ENCODE assay signal across 8 cellular contexts in genomic region chr2:144517825-144518699, GRCh38. TPM values are rescaled to one million over a fixed set of nuclear protein-coding genes. Genes with fewer than 3 reads are reported as not detected.
A peak's percentile ranks its signal among the peaks of the same experiment; 100 is the strongest.
DNase-seq lines count a peak whose midpoint lies in the region; ATAC-seq and TF ChIP-seq lines count a peak whose summit lies in the region.

No MANE protein-coding gene starts in this region.

- H3K9ac ChIP-seq in H9 (ENCODE audit: extremely low read depth, insufficient read length, low read length): no peak overlapping the region

- H3K4me3 ChIP-seq in SJSA1 (peak overlapping the region; percentile 95), gastroesophageal sphincter (peak overlapping the region; percentile 66 to 73), gastrocnemius medialis (peak overlapping the region; percentile 76 to 89 (median 78)), Caco-2 (ENCODE audit: low read depth, low read length) (no peak overlapping the region)

- H3K27ac ChIP-seq in H9 (ENCODE audit: insufficient read length, low read depth, low read length) (no peak overlapping the region), SJSA1 (peak overlapping the region; percentile 100), gastroesophageal sphincter (peak overlapping the region; percentile 72 to 94 (median 86)), gastrocnemius medialis (peak overlapping the region; percentile 94 to 96 (median 95))

- no peaks in the 10 kb centered on the region for H4K20me1 ChIP-seq in H9 (ENCODE audit: control insufficient read depth, insufficient read depth, insufficient read length)

- H2AFZ ChIP-seq in H9 (ENCODE audit: low read length): no peak overlapping the region

- H3K27me3 Mint-ChIP-seq in H9 (ENCODE audit: low read depth) (peaks cover 34% of the 10 kb centered on the region), Caco-2 (ENCODE audit: insufficient read depth, unreplicated experiment) (peaks cover 25% of the 10 kb centered on the region)

- no peak overlapping the region for H2BK120ac ChIP-seq in H9 (ENCODE audit: low read depth, low read length, poor library complexity, severe bottlenecking)

- no peak overlapping the region for H4K5ac ChIP-seq in H9 (ENCODE audit: insufficient read length, low read depth, low read length)

- no peak overlapping the region for H3T11ph ChIP-seq in H9 (ENCODE audit: low read length)

- H3K9me3 Mint-ChIP-seq in H9: peaks cover 0 to 3% of the 10 kb centered on the region in 2 experiments; a peak in 3 of 5 replicates
- no peaks in the 10 kb centered on the region for H3K9me3 Mint-ChIP-seq in Caco-2 (ENCODE audit: unreplicated experiment)

- H2BK12ac ChIP-seq in H9 (ENCODE audit: insufficient read length, low read depth, low read length): no peak overlapping the region

- no peak overlapping the region for H3K27ac Mint-ChIP-seq in H9
- H3K27ac Mint-ChIP-seq in Caco-2 (ENCODE audit: unreplicated experiment): no peak overlapping the region

- H3K4me1 ChIP-seq in H9 (ENCODE audit: insufficient read depth, low read length) (peaks cover 7% of the 10 kb centered on the region; the same call in 1 of the 2 replicates), SJSA1 (replicated peaks) (peaks cover 50% of the 10 kb centered on the region), gastroesophageal sphincter (peaks cover 0 to 33% (median 0%) of the 10 kb centered on the region in 3 donors), gastrocnemius medialis (peaks cover 36 to 41% of the 10 kb centered on the region in 2 donors), Caco-2 (no peaks in the 10 kb centered on the region)

- H3K4me2 ChIP-seq in H9 (ENCODE audit: insufficient read depth, insufficient read length, low read length): peak overlapping the region; percentile 90

- intact Hi-C loops in gastrocnemius medialis (cut with DNase I; ENCODE audit: low total_unique reads): loop anchor here (2.0 kb wide), 1 partner anchor 185 kb away; a partner anchor contains a TSS
- intact Hi-C loops in Caco-2 (cut with micrococcal nuclease; ENCODE audit: unreplicated experiment): no loop called here

- DNase-seq in H9 (no peak), SJSA1 (ENCODE audit: low read depth in 1 of 2, low spot score in 2 of 2) (peak in 1 of 2 experiments; percentile 73), gastrocnemius medialis (no peak), Caco-2 (no peak)

- H3K27me3 ChIP-seq in H9 (ENCODE audit: insufficient read depth, low read length) (peaks cover 67% of the 10 kb centered on the region), SJSA1 (replicated peaks) (no peaks in the 10 kb centered on the region), gastroesophageal sphincter (peaks cover 96% of the 10 kb centered on the region), gastrocnemius medialis (peaks cover 0 to 19% (median 0%) of the 10 kb centered on the region in 3 donors), Caco-2 (replicated peaks; ENCODE audit: control insufficient read depth, insufficient read depth, low read length) (peaks cover 3% of the 10 kb centered on the region; the same call in 1 of the 2 replicates)

- H3K4me3 Mint-ChIP-seq in H9 (no peak overlapping the region; a peak in 1 of 5 replicates), Caco-2 (ENCODE audit: unreplicated experiment) (no peak overlapping the region)

- H3K56ac ChIP-seq in H9 (ENCODE audit: insufficient read length, low read depth, low read length): no peak overlapping the region

- TF ChIP-seq POLR2A in gastroesophageal sphincter (IDR thresholded peaks at IDR 0.05) (no peak), gastrocnemius medialis (IDR thresholded peaks at IDR 0.05) (no peak)

- H2BK20ac ChIP-seq in H9 (ENCODE audit: low read depth, low read length, poor library complexity, severe bottlenecking): no peak overlapping the region

- no peaks in the 10 kb centered on the region for H3K9me3 ChIP-seq in H9 (ENCODE audit: control insufficient read depth, low read depth, low read length)
- no peaks in the 10 kb centered on the region for H3K9me3 ChIP-seq in SJSA1 (replicated peaks)
- H3K9me3 ChIP-seq in gastroesophageal sphincter: no peaks in the 10 kb centered on the region
- no peaks in the 10 kb centered on the region for H3K9me3 ChIP-seq in gastrocnemius medialis
- no peaks in the 10 kb centered on the region for H3K9me3 ChIP-seq in Caco-2

- no peaks in the 10 kb centered on the region for H3K79me2 ChIP-seq in H9 (ENCODE audit: insufficient read depth, low read length)

- POLR2A ChIA-PET in Caco-2 (lab: Charles Lee): no interaction called here

- no peak overlapping the region for H2BK15ac ChIP-seq in H9 (ENCODE audit: low read depth, low read length)

- H2BK5ac ChIP-seq in H9 (ENCODE audit: insufficient read length, low read length): no peak overlapping the region

- H3K36me3 ChIP-seq in SJSA1 (peaks cover 12% of the 10 kb centered on the region), gastroesophageal sphincter (no peaks in the 10 kb centered on the region), gastrocnemius medialis (no peaks in the 10 kb centered on the region), Caco-2 (ENCODE audit: control insufficient read depth, insufficient read depth, low read length) (no peaks in the 10 kb centered on the region)

- no peak for TF ChIP-seq EP300 in gastroesophageal sphincter (IDR thresholded peaks at IDR 0.05)

- no peak overlapping the region for H2AK5ac ChIP-seq in H9 (ENCODE audit: insufficient read length, low read length)

- no CpG with 5 or more reads among the region's 21 CpGs for WGBS in H9 (ENCODE audit: extremely low coverage, insufficient read length, low lambda C conversion rate)
- 3 to 5% methylated on average over 13 to 19 of the region's 21 CpGs for WGBS in gastroesophageal sphincter (ENCODE audit: low coverage in 1 of 2), 2 donors

- no TSS peak for BruUV-seq in Caco-2 (replicated peaks; lab: Mats Ljungman, UMichigan)

- H3K23ac ChIP-seq in H9 (ENCODE audit: insufficient read length, low read depth, low read length): no peak overlapping the region

- in situ Hi-C loops in gastrocnemius medialis (cut with MboI; ENCODE audit: low sequenced_read_pairs in 4 of 4): loop anchor here in 3 of 4 donors (10.0 to 25.0 kb wide), 2 partner anchors 63 to 181 kb away; a partner anchor contains a TSS

- TF ChIP-seq CTCF in H9 (conservative IDR thresholded peaks at IDR 0.05) (no peak), gastroesophageal sphincter (IDR thresholded peaks at IDR 0.05) (no peak), gastrocnemius medialis (IDR thresholded peaks at IDR 0.05 in 4 of 5, conservative IDR thresholded peaks at IDR 0.05 in 1 of 5) (no peak), Caco-2 (IDR thresholded peaks at IDR 0.05; ENCODE audit: insufficient read depth in 1 of 2, low read depth in 1 of 2, low read length in 1 of 2, severe bottlenecking in 1 of 2, unreplicated experiment in 1 of 2) (no peak)

- no peak overlapping the region for H3K4ac ChIP-seq in H9 (ENCODE audit: low read depth, low read length)

- no peak overlapping the region for H3K18ac ChIP-seq in H9 (ENCODE audit: insufficient read length, low read depth, low read length)

- H3K23me2 ChIP-seq in H9 (ENCODE audit: insufficient read length, low read depth, low read length, poor library complexity, severe bottlenecking): peaks cover 34% of the 10 kb centered on the region

- H4K8ac ChIP-seq in H9 (replicated peaks; ENCODE audit: insufficient read length, low read depth, low read length): no peak overlapping the region

- H3K36me3 Mint-ChIP-seq in H9 (ENCODE audit: insufficient read depth in 1 of 3, low read depth in 3 of 3) (no peaks in the 10 kb centered on the region), Caco-2 (ENCODE audit: insufficient read depth, unreplicated experiment) (no peaks in the 10 kb centered on the region)

- H4K91ac ChIP-seq in H9 (ENCODE audit: insufficient read length, low read depth, low read length): no peak overlapping the region

- no peak for ATAC-seq in gastroesophageal sphincter
- no peak for ATAC-seq in gastrocnemius medialis
- ATAC-seq in HG03521 (IDR thresholded peaks at IDR 0.05; ENCODE audit: unreplicated experiment): no peak
- ATAC-seq in GM19395 (IDR thresholded peaks at IDR 0.05; ENCODE audit: unreplicated experiment): no peak
- ATAC-seq in HG02798 (IDR thresholded peaks at IDR 0.05; ENCODE audit: poor library complexity, unreplicated experiment): no peak

- H3K4me1 Mint-ChIP-seq in H9 (peaks cover 41 to 53% of the 10 kb centered on the region in 2 experiments), Caco-2 (ENCODE audit: low read depth, unreplicated experiment) (no peaks in the 10 kb centered on the region)

- CTCF ChIA-PET in Caco-2 (lab: Charles Lee): no interaction called here

- H3K79me1 ChIP-seq in H9 (ENCODE audit: insufficient read depth, low read depth, low read length, poor library complexity, severe bottlenecking): no peaks in the 10 kb centered on the region

- H3K14ac ChIP-seq in H9 (ENCODE audit: insufficient read depth, low read length): no peak overlapping the region

RNA-seq across cellular contexts. Expression of gene ZEB2, which starts 1.9 kb away (rescaled TPM):
- total RNA-seq in H9 (2021) (0.77 and 1.2 TPM in 2 replicates), gastroesophageal sphincter (10 to 100 TPM; 42.3 to 95.7 (median 53.8) TPM), gastrocnemius medialis (10 to 100 TPM; 21.2 to 27.6 (median 22.9) TPM), Caco-2 (2022) (not detected in 2 replicates)
- 40.0 and 48.0 TPM in 2 replicates for total RNA-seq in SJSA1 (2014; rRNA removed; shearing (Covaris generic))
